ENCODE assay signal across 19 cellular contexts in the genomic region with DNA sequence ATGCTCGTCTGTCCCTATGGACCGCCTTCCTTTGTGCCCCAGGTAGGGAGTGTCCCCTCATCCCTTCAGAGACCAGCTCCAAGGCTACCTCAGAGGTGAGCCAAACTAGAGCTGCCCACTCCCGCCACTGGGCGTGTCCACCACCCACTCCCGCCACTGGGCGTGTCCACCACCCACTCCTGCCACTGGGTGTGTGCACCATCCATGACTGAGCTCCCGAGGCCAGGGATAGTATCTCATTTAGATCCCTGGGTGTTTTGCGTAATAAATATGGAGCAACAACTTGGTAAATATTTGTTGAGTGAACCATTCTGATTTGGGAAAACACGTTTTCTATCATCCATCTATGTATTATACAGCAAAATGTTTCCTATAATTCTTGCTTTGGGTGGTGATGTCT.
DNase-seq lines count a peak whose midpoint lies in the region; ATAC-seq, FAIRE-seq and TF ChIP-seq lines count a peak whose summit lies in the region.
"Had no signal": no experiment of that assay in that cellular context is flagged by ENCODE, and none has a peak within 500 bp of the region (broad histone marks: within the 10 kb centered on the region; RNA-seq: fewer than 3 reads in every experiment).

No MANE protein-coding gene starts in this region.

- H3K9me3 ChIP-seq in A549 (no peaks in the 10 kb centered on the region), HEK293 (ENCODE audit: control insufficient read depth, insufficient read depth, low read depth, low read length) (no peaks in the 10 kb centered on the region), K562 (replicated peaks; ENCODE audit: control insufficient read depth, insufficient read depth, low read depth, low read length) (no peaks in the 10 kb centered on the region)

- H3K4me2 ChIP-seq in A549 (peak overlapping the region; percentile 42; the same call in 2 of the 3 replicates), K562 (ENCODE audit: insufficient read depth, low read length) (no peak overlapping the region)

- 37% methylated on average over 9 of the region's 9 CpGs for WGBS in A549 (ENCODE audit: missing lambda C conversion rate)
- 3% methylated on average over 9 of the region's 9 CpGs for WGBS in K562 (ENCODE audit: insufficient coverage, low coverage, missing lambda C conversion rate)

- in situ Hi-C loops in K562 (cut with MboI): no loop called here

- ATAC-seq in A549 (0 out of 6 replicates have a peak, but pooled peaks of 1 of the 2 experiments have one; percentile 4), K562 (peak; percentile 23; the same call in 1 of the 3 replicates), HG02642 (IDR thresholded peaks at IDR 0.05; ENCODE audit: poor library complexity, unreplicated experiment) (no peak)

- no peak overlapping the region for H3K4me3 Mint-ChIP-seq in mesothelial cell of epicardium
- H3K4me3 Mint-ChIP-seq: H9 had no signal

- H3K4me3 ChIP-seq in A549 (no peak overlapping the region), HEK293 (ENCODE audit: low read depth, low read length) (no peak overlapping the region), K562 (no peak overlapping the region)

- H3K36me3 Mint-ChIP-seq in mesothelial cell of epicardium: peaks cover 36% of the 10 kb centered on the region

- TF ChIP-seq CTCF in A549 (IDR thresholded peaks at IDR 0.05) (no peak), HEK293 (tag by site-specific recombination; IDR thresholded peaks at IDR 0.05) (no peak), K562 (IDR thresholded peaks at IDR 0.05 in 2 of 3, conservative IDR thresholded peaks at IDR 0.05 in 1 of 3; ENCODE audit: insufficient read depth in 2 of 3, low read depth in 1 of 3, low read length in 3 of 3) (no peak), mesothelial cell of epicardium (IDR thresholded peaks at IDR 0.05; ENCODE audit: unreplicated experiment) (no peak), GM20000 (IDR thresholded peaks at IDR 0.05; ENCODE audit: extremely low read depth, missing control alignments) (no peak)

- no peak for TF ChIP-seq RAD21 in A549 (conservative IDR thresholded peaks at IDR 0.05 in 1 of 2, IDR thresholded peaks at IDR 0.05 in 1 of 2)
- TF ChIP-seq RAD21 in K562 (CRISPR knock-in tag; conservative IDR thresholded peaks at IDR 0.05 in 1 of 2, IDR thresholded peaks at IDR 0.05 in 1 of 2): no peak

- H2AFZ ChIP-seq in K562 (ENCODE audit: low read depth, low read length): no peak overlapping the region

- DNase-seq in A549 (ENCODE audit: low read depth in 1 of 2, low spot score in 1 of 2) (peak in 1 of 2 experiments; percentile 63), K562 (ENCODE audit: extremely low read depth in 1 of 4, low spot score in 3 of 4) (peak in 3 of 4 experiments; percentile 19 to 32 (median 30)), mesothelial cell of epicardium (ENCODE audit: low spot score in 2 of 2, unreplicated experiment in 2 of 2) (no peak), NCI-H187 (lab: John Stamatoyannopoulos, UW) (no peak), GM20000 (ENCODE audit: low spot score) (no peak), AG20443 (ENCODE audit: low spot score) (no peak)
- DNase-seq: AML-193, COR-L47, H9, KG1, NCI-H1436 treated with DMSO at 0.1 percent for 48 hours, NCI-H2081, NCI-H510A treated with DMSO at 0.1 percent for 48 hours, SIG-M5 had no signal

- H4K20me1 ChIP-seq in K562 (replicated peaks; ENCODE audit: control insufficient read depth, insufficient read depth, low read length): no peaks in the 10 kb centered on the region

- H3K27ac ChIP-seq in A549: peak overlapping the region; percentile 83 to 84; a peak in 5 of 6 replicates
- H3K27ac ChIP-seq in HEK293 (ENCODE audit: extremely low read depth, low read depth, low read length): no peak overlapping the region
- H3K27ac ChIP-seq in K562 (ENCODE audit: extremely low read depth, low read depth, low read length): no peak overlapping the region
- H3K27ac ChIP-seq: HL-60 had no signal

- no peaks in the 10 kb centered on the region for H3K9me1 ChIP-seq in K562 (ENCODE audit: control insufficient read depth, insufficient read depth, low read length)

- TF ChIP-seq POLR2A in A549 (IDR thresholded peaks at IDR 0.05; ENCODE audit: low read length) (no peak), K562 (conservative IDR thresholded peaks at IDR 0.05) (no peak)

- POLR2A ChIA-PET in A549 (lab: Yijun Ruan, JAX) (interaction anchor here (0.6 kb wide), 1 partner anchor 203 kb away, joined by 3 read pairs; no protein-coding TSS in a partner anchor), HEK293 (lab: Yijun Ruan, JAX) (no interaction called here), K562 (lab: Yijun Ruan, JAX) (interaction anchor here (0.9 to 1.4 kb wide), 2 partner anchors 12 to 13 kb away, joined by 3 to 5 read pairs; no protein-coding TSS in a partner anchor)

- H3K79me2 ChIP-seq in K562 (ENCODE audit: control insufficient read depth, insufficient read depth, low read length): no peaks in the 10 kb centered on the region

- no peaks in the 10 kb centered on the region for H3K27me3 Mint-ChIP-seq in mesothelial cell of epicardium (ENCODE audit: low read depth)

- no peak for FAIRE-seq in A549 (lab: Jason Lieb, UNC)
- no peak for FAIRE-seq in K562 (lab: Jason Lieb, UNC)
- FAIRE-seq: A204.1, HTR-8/SVneo had no signal

- peaks cover 30 to 49% of the 10 kb centered on the region in 2 experiments for H3K27me3 ChIP-seq in K562 (ENCODE audit: control insufficient read depth in 2 of 2, insufficient read depth in 2 of 2, low read length in 2 of 2)

- H3K4me1 Mint-ChIP-seq in mesothelial cell of epicardium: peaks cover 72% of the 10 kb centered on the region

- peaks cover 6% of the 10 kb centered on the region for H3K9me3 Mint-ChIP-seq in mesothelial cell of epicardium
- H3K9me3 Mint-ChIP-seq: H9 had no signal

- H3K9ac ChIP-seq in K562 (ENCODE audit: insufficient read depth in 1 of 2, low read depth in 2 of 2, low read length in 2 of 2): 0 out of 4 replicates have a peak overlapping the region, but pooled peaks of 1 of the 2 experiments have one; percentile 4

- no peak for TF ChIP-seq EP300 in A549 (IDR thresholded peaks at IDR 0.05)
- no peak for TF ChIP-seq EP300 in K562 (IDR thresholded peaks at IDR 0.05; ENCODE audit: low read length)

- H3K36me3 ChIP-seq in HEK293 (ENCODE audit: control insufficient read depth in 2 of 2, insufficient read depth in 1 of 2, low read length in 2 of 2) (no peaks in the 10 kb centered on the region), K562 (ENCODE audit: control insufficient read depth, insufficient read depth, low read length) (no peaks in the 10 kb centered on the region)

- H3K4me1 ChIP-seq in A549 (peaks cover 36% of the 10 kb centered on the region), HEK293 (ENCODE audit: control insufficient read depth, insufficient read depth, low read length) (no peaks in the 10 kb centered on the region), K562 (replicated peaks in 1 of 2; ENCODE audit: control insufficient read depth in 2 of 2, insufficient read depth in 2 of 2, low read length in 2 of 2) (peaks cover 0 to 6% of the 10 kb centered on the region in 2 experiments; a peak in 2 of 5 replicates)

- BruUV-seq in K562 (replicated peaks; lab: Mats Ljungman, UMichigan): no TSS peak

- CTCF ChIA-PET in A549 (lab: Yijun Ruan, JAX) (interaction anchor here (3.2 to 7.2 kb wide), 3 partner anchors 29 to 432 kb away, joined by 10 to 192 read pairs (median 90); no protein-coding TSS in a partner anchor), HEK293 (lab: Yijun Ruan, JAX) (interaction anchor here (0.6 to 16.8 kb wide), 7 partner anchors 13 to 432 kb away, joined by 3 to 512 read pairs (median 27); a partner anchor contains a TSS), K562 (lab: Yijun Ruan, JAX; ENCODE audit: low intra/inter-chr PET ratio) (interaction anchor here (1.4 kb wide), 1 partner anchor 308 kb away, joined by 3 read pairs; no protein-coding TSS in a partner anchor)

- intact Hi-C loops in K562 (cut with micrococcal nuclease): loop anchor here (5.0 to 10.0 kb wide), 2 partner anchors 155 to 208 kb away; no protein-coding TSS in a partner anchor

- H3K27ac Mint-ChIP-seq in mesothelial cell of epicardium: peak overlapping the region; percentile 83

TF ChIP-seq in HEK293, 187 proteins besides CTCF, POLR2A, EP300 and RAD21:
- TF ChIP-seq KLF1 (tag by site-specific recombination; IDR thresholded peaks at IDR 0.05) (peak; percentile 93), ZNF16 (tag by site-specific recombination; IDR thresholded peaks at IDR 0.05; ENCODE audit: low read depth) (no peak), ZFHX2 (tag by site-specific recombination; conservative IDR thresholded peaks at IDR 0.05) (peak; percentile 65), EGR2 (tag by site-specific recombination; IDR thresholded peaks at IDR 0.05; ENCODE audit: low read depth) (peak; percentile 49; the same call in 1 of the 2 replicates)
TF ChIP-seq in HEK293: peak in this region for 3.

Comparison
In these comparisons a context has a peak if more than half of its experiments do, and no peak if none do; other contexts are left out.
1. DNase-seq: peak in K562 (3 of 4); none in mesothelial cell of epicardium (0 of 2), NCI-H187 (0 of 2), GM20000 (single experiment) and AG20443 (single experiment).
2. H3K27ac ChIP-seq: peak in A549 (2 of 2); none in HEK293 (single experiment) and K562 (single experiment).